Comparison of ENCODE assay signal across 8 cellular contexts in genomic region chr2:60840880-60841279, GRCh38.
DNase-seq lines count a peak whose midpoint lies in the region; ATAC-seq lines count a peak whose summit lies in the region.

No MANE protein-coding gene starts in this region.

- H3K9ac ChIP-seq in BLaER1, result no peak overlapping the region

- H3K4me3 ChIP-seq in BLaER1, result no peak overlapping the region
- H3K4me3 ChIP-seq in effector memory CD4-positive, alpha-beta T cell (ENCODE audit: insufficient read depth, low read depth, low read length, poor library complexity, severe bottlenecking), result no peak overlapping the region

- no peaks in the 10 kb centered on the region for H3K27me3 ChIP-seq in BLaER1
- H3K27me3 ChIP-seq in effector memory CD4-positive, alpha-beta T cell (replicated peaks; ENCODE audit: control insufficient read depth, insufficient read depth, low read length, poor library complexity, severe bottlenecking), result no peaks in the 10 kb centered on the region

- ATAC-seq in GM19035 (IDR thresholded peaks at IDR 0.05; ENCODE audit: unreplicated experiment) (peak; percentile 45), HG02943 (IDR thresholded peaks at IDR 0.05; ENCODE audit: low read depth, unreplicated experiment) (peak; percentile 61)

- H3K36me3 ChIP-seq in BLaER1, result no peaks in the 10 kb centered on the region
- no peaks in the 10 kb centered on the region for H3K36me3 ChIP-seq in effector memory CD4-positive, alpha-beta T cell (ENCODE audit: control insufficient read depth, insufficient read depth, low read length)

- H3K4me1 ChIP-seq in BLaER1, result peaks cover 16% of the 10 kb centered on the region
- peaks cover 5% of the 10 kb centered on the region for H3K4me1 ChIP-seq in effector memory CD4-positive, alpha-beta T cell (ENCODE audit: control insufficient read depth, insufficient read depth, low read length, poor library complexity, severe bottlenecking)

- no peaks in the 10 kb centered on the region for H4K20me1 ChIP-seq in BLaER1

- H3K27ac ChIP-seq in BLaER1, result peak overlapping the region; percentile 32; the same call in 1 of the 2 replicates
- no peak overlapping the region for H3K27ac ChIP-seq in effector memory CD4-positive, alpha-beta T cell (ENCODE audit: insufficient read depth, low read length, poor library complexity, severe bottlenecking)

- DNase-seq in NCI-H526 treated with DMSO at 0.1 percent for 48 hours (lab: John Stamatoyannopoulos, UW) (peak; percentile 18), foreskin melanocyte (no peak), globus pallidus (ENCODE audit: low spot score) (no peak), T1000 (lab: John Stamatoyannopoulos, UW) (no peak)
- DNase-seq in effector memory CD4-positive, alpha-beta T cell, result no peak

- peak overlapping the region; percentile 61 for H3K4me2 ChIP-seq in BLaER1

- H3K9me3 ChIP-seq in BLaER1, result no peaks in the 10 kb centered on the region
- H3K9me3 ChIP-seq in effector memory CD4-positive, alpha-beta T cell (ENCODE audit: control insufficient read depth, low read length), result no peaks in the 10 kb centered on the region
